ENCODE assay signal across 11 cellular contexts in genomic region chr1:145955436-145955835, GRCh38. TPM values are rescaled to one million over a fixed set of nuclear protein-coding genes. Genes with fewer than 3 reads are reported as not detected.
A peak's percentile ranks its signal among the peaks of the same experiment; 100 is the strongest.
DNase-seq lines count a peak whose midpoint lies in the region; ATAC-seq and TF ChIP-seq lines count a peak whose summit lies in the region.
"Had no signal": no experiment of that assay in that cellular context is flagged by ENCODE, and none has a peak within 500 bp of the region (broad histone marks: within the 10 kb centered on the region; RNA-seq: fewer than 3 reads in every experiment).

No MANE protein-coding gene starts in this region.

- no peak for TF ChIP-seq CTCF in thoracic aorta (IDR thresholded peaks at IDR 0.05)

- no peaks in the 10 kb centered on the region for H3K27me3 Mint-ChIP-seq in activated T-cell treated with anti-CD3 and anti-CD28 coated beads, Interleukin-2, amount 50 U/mL, for 24 hours

- peak overlapping the region; percentile 91 for H3K4me3 ChIP-seq in adipocyte (ENCODE audit: low read length)
- peak overlapping the region; percentile 85 for H3K4me3 ChIP-seq in thoracic aorta

- peaks cover 42% of the 10 kb centered on the region for H3K36me3 Mint-ChIP-seq in activated T-cell treated with anti-CD3 and anti-CD28 coated beads, Interleukin-2, amount 50 U/mL, for 24 hours (ENCODE audit: low read depth)

- peak overlapping the region; percentile 81 for H3K4me3 Mint-ChIP-seq in activated T-cell treated with anti-CD3 and anti-CD28 coated beads, Interleukin-2, amount 50 U/mL, for 24 hours

- peaks cover 77% of the 10 kb centered on the region for H3K4me1 Mint-ChIP-seq in activated T-cell treated with anti-CD3 and anti-CD28 coated beads, Interleukin-2, amount 50 U/mL, for 24 hours (ENCODE audit: low read depth)

- H3K4me1 ChIP-seq in adipocyte (ENCODE audit: control insufficient read depth, insufficient read depth, low read length), result peaks cover 43% of the 10 kb centered on the region
- H3K4me1 ChIP-seq in thoracic aorta (ENCODE audit: control insufficient read depth in 1 of 2, low read depth in 2 of 2), result peaks cover 32 to 71% of the 10 kb centered on the region in 2 donors

- no peaks in the 10 kb centered on the region for H3K27me3 ChIP-seq in adipocyte (replicated peaks; ENCODE audit: control insufficient read depth, insufficient read depth, low read length)
- no peaks in the 10 kb centered on the region for H3K27me3 ChIP-seq in thoracic aorta (replicated peaks; ENCODE audit: insufficient read depth)

- H3K9me3 Mint-ChIP-seq in activated T-cell treated with anti-CD3 and anti-CD28 coated beads, Interleukin-2, amount 50 U/mL, for 24 hours, result no peaks in the 10 kb centered on the region

- peak overlapping the region; percentile 8 for H3K9ac ChIP-seq in adipocyte (ENCODE audit: low read length)

- no peak for ATAC-seq in thoracic aorta (ENCODE audit: insufficient number of reproducible peaks, low FRiP score, low read depth)
- ATAC-seq in HG02571 (IDR thresholded peaks at IDR 0.05; ENCODE audit: unreplicated experiment), result no peak
- ATAC-seq: esophagus mucosa had no signal

- H3K9me3 ChIP-seq in adipocyte (ENCODE audit: control insufficient read depth, low read length) (no peaks in the 10 kb centered on the region), thoracic aorta (no peaks in the 10 kb centered on the region)

- H3K36me3 ChIP-seq in adipocyte (ENCODE audit: control insufficient read depth, insufficient read depth, low read length, severe bottlenecking) (peaks cover 3% of the 10 kb centered on the region), thoracic aorta (no peaks in the 10 kb centered on the region)

- no peak overlapping the region for H3K27ac Mint-ChIP-seq in activated T-cell treated with anti-CD3 and anti-CD28 coated beads, Interleukin-2, amount 50 U/mL, for 24 hours

- no peak for DNase-seq in activated T-cell treated with anti-CD3 and anti-CD28 coated beads, Interleukin-2, amount 50 U/mL, for 24 hours
- DNase-seq in activated T-cell treated with anti-CD3 and anti-CD28 coated beads for 4 hours, result no peak
- DNase-seq in adipocyte (ENCODE audit: low read depth), result peak; percentile 67
- DNase-seq in medulla oblongata (ENCODE audit: extremely low spot score), result peak; percentile 72
- DNase-seq in thoracic aorta (ENCODE audit: low spot score), result no peak
- DNase-seq in SIG-M5 treated with dmso at 0.1 percent for 504 hours (lab: John Stamatoyannopoulos, UW; ENCODE audit: unreplicated experiment), result no peak
- DNase-seq in NCI-H1436 treated with DMSO at 0.1 percent for 48 hours (lab: John Stamatoyannopoulos, UW), result no peak
- DNase-seq: activated gamma-delta T cell, H7 had no signal

- H3K27ac ChIP-seq in thoracic aorta, result peak overlapping the region; percentile 82 to 93

RNA-seq across cellular contexts. Expression of gene LIX1L, which starts 2.4 kb away (rescaled TPM):
- total RNA-seq in thoracic aorta, result 10 to 100 TPM; 45.4 to 49.5 TPM

RNA-seq across cellular contexts. Expression of gene ANKRD34A, which starts 8.9 kb away (rescaled TPM):
- total RNA-seq in thoracic aorta, result 1 to 10 TPM; 1.1 TPM

RNA-seq across cellular contexts. Expression of gene POLR3GL, which starts 9.1 kb away (rescaled TPM):
- total RNA-seq in thoracic aorta, result 10 to 100 TPM; 16.9 TPM

RNA-seq across cellular contexts. Expression of gene RBM8A, which starts 28.2 kb away (rescaled TPM):
- 100 to 1,000 TPM in 1 of 2 donors, 10 to 100 TPM in 1; 37.8 to 151 TPM for total RNA-seq in thoracic aorta

RNA-seq across cellular contexts. Expression of gene PEX11B, which starts 36.9 kb away (rescaled TPM):
- 10 to 100 TPM; 21.7 to 25.3 TPM for total RNA-seq in thoracic aorta

Comparison
In these comparisons a context has a peak if more than half of its experiments do, and no peak if none do; other contexts are left out.
1. DNase-seq: peak in adipocyte (single experiment) and medulla oblongata (single experiment); none in activated T-cell treated with anti-CD3 and anti-CD28 coated beads, Interleukin-2, amount 50 U/mL, for 24 hours (single experiment), activated T-cell treated with anti-CD3 and anti-CD28 coated beads for 4 hours (single experiment), thoracic aorta (single experiment), SIG-M5 treated with dmso at 0.1 percent for 504 hours (single experiment) and NCI-H1436 treated with DMSO at 0.1 percent for 48 hours (single experiment).